Comparison of ENCODE assay signal across 1 cellular context in genomic region chr1:235844776-235845175, GRCh38.
TF ChIP-seq lines count a peak whose summit lies in the region.

No MANE protein-coding gene starts in this region.

TF ChIP-seq in GM23338, 12 proteins besides CTCF, POLR2A, EP300 and RAD21 (continued from another document):
- TF ChIP-seq ZNF462 (CRISPR knock-in tag; IDR thresholded peaks at IDR 0.05) (no peak), POLR2AphosphoS5 (IDR thresholded peaks at IDR 0.05; ENCODE audit: low read depth) (no peak), CREB1 (CRISPR knock-in tag; IDR thresholded peaks at IDR 0.05; ENCODE audit: low read depth) (no peak)
